1 cellular context compared by ENCODE assay signal in the genomic region with DNA sequence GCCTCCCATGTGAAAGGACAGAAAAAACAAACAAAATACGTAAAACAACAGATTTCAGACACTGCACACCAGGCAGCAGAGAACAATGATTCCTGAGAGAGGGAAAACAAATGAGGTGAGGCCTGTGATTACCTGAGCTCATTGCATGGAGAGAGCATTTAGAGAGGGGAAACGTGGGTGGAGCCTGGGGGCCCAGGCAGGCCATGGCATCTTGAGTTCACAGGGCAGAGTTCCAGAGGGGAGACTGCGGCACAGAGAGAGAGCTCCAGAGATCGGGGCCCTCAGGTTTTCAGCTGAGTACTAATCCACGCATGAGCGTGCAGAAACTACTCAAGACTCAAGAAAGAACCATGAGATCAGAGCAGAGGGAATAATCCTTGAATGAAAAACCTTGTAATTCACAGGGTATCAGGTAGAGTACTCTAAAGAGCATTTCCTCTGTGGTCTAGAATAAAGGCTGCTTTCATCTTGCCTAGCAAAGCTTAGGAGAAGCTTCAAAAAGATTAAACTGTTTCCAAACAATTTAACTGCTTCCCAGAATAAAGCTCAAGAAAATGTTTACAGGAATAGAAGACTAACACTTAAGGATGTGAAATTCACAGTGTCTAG.
TF ChIP-seq lines count a peak whose summit lies in the region.

No MANE protein-coding gene starts in this region.

TF ChIP-seq in WTC11, 78 proteins besides CTCF, POLR2A, EP300 and RAD21:
- TF ChIP-seq ZNF138 (CRISPR knock-in tag; conservative IDR thresholded peaks at IDR 0.05) (no peak), FOXK1 (CRISPR knock-in tag; IDR thresholded peaks at IDR 0.05) (no peak), TEAD4 (CRISPR knock-in tag; IDR thresholded peaks at IDR 0.05) (no peak), SP1 (CRISPR knock-in tag; conservative IDR thresholded peaks at IDR 0.05) (no peak), JUN (CRISPR knock-in tag; IDR thresholded peaks at IDR 0.05) (no peak), CREB1 (CRISPR knock-in tag; IDR thresholded peaks at IDR 0.05) (no peak), PRRX2 (CRISPR knock-in tag; IDR thresholded peaks at IDR 0.05) (no peak)
- TF ChIP-seq, protein P1, sequence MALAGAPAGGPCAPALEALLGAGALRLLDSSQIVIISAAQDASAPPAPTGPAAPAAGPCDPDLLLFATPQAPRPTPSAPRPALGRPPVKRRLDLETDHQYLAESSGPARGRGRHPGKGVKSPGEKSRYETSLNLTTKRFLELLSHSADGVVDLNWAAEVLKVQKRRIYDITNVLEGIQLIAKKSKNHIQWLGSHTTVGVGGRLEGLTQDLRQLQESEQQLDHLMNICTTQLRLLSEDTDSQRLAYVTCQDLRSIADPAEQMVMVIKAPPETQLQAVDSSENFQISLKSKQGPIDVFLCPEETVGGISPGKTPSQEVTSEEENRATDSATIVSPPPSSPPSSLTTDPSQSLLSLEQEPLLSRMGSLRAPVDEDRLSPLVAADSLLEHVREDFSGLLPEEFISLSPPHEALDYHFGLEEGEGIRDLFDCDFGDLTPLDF (CRISPR knock-in tag; IDR thresholded peaks at IDR 0.05) = no peak
- TF ChIP-seq, protein P2, sequence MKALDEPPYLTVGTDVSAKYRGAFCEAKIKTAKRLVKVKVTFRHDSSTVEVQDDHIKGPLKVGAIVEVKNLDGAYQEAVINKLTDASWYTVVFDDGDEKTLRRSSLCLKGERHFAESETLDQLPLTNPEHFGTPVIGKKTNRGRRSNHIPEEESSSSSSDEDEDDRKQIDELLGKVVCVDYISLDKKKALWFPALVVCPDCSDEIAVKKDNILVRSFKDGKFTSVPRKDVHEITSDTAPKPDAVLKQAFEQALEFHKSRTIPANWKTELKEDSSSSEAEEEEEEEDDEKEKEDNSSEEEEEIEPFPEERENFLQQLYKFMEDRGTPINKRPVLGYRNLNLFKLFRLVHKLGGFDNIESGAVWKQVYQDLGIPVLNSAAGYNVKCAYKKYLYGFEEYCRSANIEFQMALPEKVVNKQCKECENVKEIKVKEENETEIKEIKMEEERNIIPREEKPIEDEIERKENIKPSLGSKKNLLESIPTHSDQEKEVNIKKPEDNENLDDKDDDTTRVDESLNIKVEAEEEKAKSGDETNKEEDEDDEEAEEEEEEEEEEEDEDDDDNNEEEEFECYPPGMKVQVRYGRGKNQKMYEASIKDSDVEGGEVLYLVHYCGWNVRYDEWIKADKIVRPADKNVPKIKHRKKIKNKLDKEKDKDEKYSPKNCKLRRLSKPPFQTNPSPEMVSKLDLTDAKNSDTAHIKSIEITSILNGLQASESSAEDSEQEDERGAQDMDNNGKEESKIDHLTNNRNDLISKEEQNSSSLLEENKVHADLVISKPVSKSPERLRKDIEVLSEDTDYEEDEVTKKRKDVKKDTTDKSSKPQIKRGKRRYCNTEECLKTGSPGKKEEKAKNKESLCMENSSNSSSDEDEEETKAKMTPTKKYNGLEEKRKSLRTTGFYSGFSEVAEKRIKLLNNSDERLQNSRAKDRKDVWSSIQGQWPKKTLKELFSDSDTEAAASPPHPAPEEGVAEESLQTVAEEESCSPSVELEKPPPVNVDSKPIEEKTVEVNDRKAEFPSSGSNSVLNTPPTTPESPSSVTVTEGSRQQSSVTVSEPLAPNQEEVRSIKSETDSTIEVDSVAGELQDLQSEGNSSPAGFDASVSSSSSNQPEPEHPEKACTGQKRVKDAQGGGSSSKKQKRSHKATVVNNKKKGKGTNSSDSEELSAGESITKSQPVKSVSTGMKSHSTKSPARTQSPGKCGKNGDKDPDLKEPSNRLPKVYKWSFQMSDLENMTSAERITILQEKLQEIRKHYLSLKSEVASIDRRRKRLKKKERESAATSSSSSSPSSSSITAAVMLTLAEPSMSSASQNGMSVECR (CRISPR knock-in tag; IDR thresholded peaks at IDR 0.05; ENCODE audit: borderline replicate concordance) = no peak
- TF ChIP-seq, protein P3, sequence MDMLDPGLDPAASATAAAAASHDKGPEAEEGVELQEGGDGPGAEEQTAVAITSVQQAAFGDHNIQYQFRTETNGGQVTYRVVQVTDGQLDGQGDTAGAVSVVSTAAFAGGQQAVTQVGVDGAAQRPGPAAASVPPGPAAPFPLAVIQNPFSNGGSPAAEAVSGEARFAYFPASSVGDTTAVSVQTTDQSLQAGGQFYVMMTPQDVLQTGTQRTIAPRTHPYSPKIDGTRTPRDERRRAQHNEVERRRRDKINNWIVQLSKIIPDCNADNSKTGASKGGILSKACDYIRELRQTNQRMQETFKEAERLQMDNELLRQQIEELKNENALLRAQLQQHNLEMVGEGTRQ (CRISPR knock-in tag; IDR thresholded peaks at IDR 0.05) = no peak
TF ChIP-seq in WTC11: peak in this region for 0.
